ENCODE assay signal across 1 cellular context in the genomic region with DNA sequence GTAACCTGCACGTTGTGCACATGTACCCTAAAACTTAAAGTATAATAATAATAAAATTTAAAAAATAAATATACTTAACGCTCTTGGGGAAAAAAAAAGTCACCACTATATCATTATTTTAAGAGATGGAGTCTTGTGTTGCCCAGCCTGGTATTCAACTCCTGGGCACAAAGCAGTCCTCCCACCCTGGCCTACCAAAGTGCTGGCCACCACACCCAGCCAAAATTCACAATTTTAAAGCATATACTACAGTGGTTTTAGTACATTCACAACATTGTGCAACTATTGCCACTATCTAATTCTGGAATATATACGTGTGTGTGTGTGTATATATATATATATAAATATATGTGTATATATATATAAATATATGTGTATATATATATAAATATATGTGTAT.
TF ChIP-seq lines count a peak whose summit lies in the region.

No MANE protein-coding gene starts in this region.

TF ChIP-seq in H1, 55 proteins besides CTCF, POLR2A, EP300 and RAD21:
- TF ChIP-seq EZH2 (IDR thresholded peaks at IDR 0.05; ENCODE audit: low read depth, low read length, severe bottlenecking) (no peak), FOSL1 (IDR thresholded peaks at IDR 0.05; ENCODE audit: insufficient read depth, low read depth, low read length) (no peak), GABPA (IDR thresholded peaks at IDR 0.05; ENCODE audit: borderline replicate concordance, insufficient read depth, low read length) (no peak), BACH1 (IDR thresholded peaks at IDR 0.05; ENCODE audit: low read length) (no peak)
- TF ChIP-seq, protein P1, sequence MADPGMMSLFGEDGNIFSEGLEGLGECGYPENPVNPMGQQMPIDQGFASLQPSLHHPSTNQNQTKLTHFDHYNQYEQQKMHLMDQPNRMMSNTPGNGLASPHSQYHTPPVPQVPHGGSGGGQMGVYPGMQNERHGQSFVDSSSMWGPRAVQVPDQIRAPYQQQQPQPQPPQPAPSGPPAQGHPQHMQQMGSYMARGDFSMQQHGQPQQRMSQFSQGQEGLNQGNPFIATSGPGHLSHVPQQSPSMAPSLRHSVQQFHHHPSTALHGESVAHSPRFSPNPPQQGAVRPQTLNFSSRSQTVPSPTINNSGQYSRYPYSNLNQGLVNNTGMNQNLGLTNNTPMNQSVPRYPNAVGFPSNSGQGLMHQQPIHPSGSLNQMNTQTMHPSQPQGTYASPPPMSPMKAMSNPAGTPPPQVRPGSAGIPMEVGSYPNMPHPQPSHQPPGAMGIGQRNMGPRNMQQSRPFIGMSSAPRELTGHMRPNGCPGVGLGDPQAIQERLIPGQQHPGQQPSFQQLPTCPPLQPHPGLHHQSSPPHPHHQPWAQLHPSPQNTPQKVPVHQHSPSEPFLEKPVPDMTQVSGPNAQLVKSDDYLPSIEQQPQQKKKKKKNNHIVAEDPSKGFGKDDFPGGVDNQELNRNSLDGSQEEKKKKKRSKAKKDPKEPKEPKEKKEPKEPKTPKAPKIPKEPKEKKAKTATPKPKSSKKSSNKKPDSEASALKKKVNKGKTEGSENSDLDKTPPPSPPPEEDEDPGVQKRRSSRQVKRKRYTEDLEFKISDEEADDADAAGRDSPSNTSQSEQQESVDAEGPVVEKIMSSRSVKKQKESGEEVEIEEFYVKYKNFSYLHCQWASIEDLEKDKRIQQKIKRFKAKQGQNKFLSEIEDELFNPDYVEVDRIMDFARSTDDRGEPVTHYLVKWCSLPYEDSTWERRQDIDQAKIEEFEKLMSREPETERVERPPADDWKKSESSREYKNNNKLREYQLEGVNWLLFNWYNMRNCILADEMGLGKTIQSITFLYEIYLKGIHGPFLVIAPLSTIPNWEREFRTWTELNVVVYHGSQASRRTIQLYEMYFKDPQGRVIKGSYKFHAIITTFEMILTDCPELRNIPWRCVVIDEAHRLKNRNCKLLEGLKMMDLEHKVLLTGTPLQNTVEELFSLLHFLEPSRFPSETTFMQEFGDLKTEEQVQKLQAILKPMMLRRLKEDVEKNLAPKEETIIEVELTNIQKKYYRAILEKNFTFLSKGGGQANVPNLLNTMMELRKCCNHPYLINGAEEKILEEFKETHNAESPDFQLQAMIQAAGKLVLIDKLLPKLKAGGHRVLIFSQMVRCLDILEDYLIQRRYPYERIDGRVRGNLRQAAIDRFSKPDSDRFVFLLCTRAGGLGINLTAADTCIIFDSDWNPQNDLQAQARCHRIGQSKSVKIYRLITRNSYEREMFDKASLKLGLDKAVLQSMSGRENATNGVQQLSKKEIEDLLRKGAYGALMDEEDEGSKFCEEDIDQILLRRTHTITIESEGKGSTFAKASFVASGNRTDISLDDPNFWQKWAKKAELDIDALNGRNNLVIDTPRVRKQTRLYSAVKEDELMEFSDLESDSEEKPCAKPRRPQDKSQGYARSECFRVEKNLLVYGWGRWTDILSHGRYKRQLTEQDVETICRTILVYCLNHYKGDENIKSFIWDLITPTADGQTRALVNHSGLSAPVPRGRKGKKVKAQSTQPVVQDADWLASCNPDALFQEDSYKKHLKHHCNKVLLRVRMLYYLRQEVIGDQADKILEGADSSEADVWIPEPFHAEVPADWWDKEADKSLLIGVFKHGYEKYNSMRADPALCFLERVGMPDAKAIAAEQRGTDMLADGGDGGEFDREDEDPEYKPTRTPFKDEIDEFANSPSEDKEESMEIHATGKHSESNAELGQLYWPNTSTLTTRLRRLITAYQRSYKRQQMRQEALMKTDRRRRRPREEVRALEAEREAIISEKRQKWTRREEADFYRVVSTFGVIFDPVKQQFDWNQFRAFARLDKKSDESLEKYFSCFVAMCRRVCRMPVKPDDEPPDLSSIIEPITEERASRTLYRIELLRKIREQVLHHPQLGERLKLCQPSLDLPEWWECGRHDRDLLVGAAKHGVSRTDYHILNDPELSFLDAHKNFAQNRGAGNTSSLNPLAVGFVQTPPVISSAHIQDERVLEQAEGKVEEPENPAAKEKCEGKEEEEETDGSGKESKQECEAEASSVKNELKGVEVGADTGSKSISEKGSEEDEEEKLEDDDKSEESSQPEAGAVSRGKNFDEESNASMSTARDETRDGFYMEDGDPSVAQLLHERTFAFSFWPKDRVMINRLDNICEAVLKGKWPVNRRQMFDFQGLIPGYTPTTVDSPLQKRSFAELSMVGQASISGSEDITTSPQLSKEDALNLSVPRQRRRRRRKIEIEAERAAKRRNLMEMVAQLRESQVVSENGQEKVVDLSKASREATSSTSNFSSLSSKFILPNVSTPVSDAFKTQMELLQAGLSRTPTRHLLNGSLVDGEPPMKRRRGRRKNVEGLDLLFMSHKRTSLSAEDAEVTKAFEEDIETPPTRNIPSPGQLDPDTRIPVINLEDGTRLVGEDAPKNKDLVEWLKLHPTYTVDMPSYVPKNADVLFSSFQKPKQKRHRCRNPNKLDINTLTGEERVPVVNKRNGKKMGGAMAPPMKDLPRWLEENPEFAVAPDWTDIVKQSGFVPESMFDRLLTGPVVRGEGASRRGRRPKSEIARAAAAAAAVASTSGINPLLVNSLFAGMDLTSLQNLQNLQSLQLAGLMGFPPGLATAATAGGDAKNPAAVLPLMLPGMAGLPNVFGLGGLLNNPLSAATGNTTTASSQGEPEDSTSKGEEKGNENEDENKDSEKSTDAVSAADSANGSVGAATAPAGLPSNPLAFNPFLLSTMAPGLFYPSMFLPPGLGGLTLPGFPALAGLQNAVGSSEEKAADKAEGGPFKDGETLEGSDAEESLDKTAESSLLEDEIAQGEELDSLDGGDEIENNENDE (IDR thresholded peaks at IDR 0.05; ENCODE audit: insufficient replicate concordance, low read length), result no peak
- TF ChIP-seq, protein P2, sequence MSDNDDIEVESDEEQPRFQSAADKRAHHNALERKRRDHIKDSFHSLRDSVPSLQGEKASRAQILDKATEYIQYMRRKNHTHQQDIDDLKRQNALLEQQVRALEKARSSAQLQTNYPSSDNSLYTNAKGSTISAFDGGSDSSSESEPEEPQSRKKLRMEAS (IDR thresholded peaks at IDR 0.05), result no peak
